2 cellular contexts compared by ENCODE assay signal in the genomic region with DNA sequence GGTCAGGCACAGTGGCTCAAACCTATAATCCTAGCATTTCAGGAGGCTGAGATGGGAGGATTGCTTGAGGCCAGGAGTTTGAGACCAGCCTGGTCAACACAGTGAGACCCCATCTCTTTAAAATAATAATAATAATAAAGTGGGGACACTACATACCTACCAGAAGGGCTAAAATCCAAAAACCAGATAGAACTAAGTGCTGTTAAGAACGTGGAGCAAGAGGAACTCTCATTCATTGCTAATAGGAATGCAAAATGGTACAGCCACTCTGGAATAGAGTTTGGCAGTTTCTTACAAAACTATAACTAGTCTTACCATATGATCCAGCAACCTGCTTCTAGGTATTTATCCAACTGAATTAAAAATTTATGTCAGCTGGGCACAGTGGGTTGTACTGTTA.
TF ChIP-seq lines count a peak whose summit lies in the region.

No MANE protein-coding gene starts in this region.

TF ChIP-seq in HepG2, 621 proteins besides CTCF, POLR2A, EP300 and RAD21:
- no peak for TF ChIP-seq PHF8 (CRISPR knock-in tag; IDR thresholded peaks at IDR 0.05)
- peak; percentile 81 for TF ChIP-seq ZNF7 (CRISPR knock-in tag; IDR thresholded peaks at IDR 0.05)

TF ChIP-seq in K562, 482 proteins besides CTCF, POLR2A, EP300 and RAD21:
- TF ChIP-seq ZNF121 (CRISPR knock-in tag; conservative IDR thresholded peaks at IDR 0.05) (peak; percentile 39; the same call in 1 of the 2 replicates), LEF1 (IDR thresholded peaks at IDR 0.05) (no peak), RBM25 (IDR thresholded peaks at IDR 0.05; ENCODE audit: low read depth, low read length, severe bottlenecking) (peak; percentile 69)
TF ChIP-seq in K562: peak in this region for 2.
